21 cellular contexts compared by ENCODE assay signal in the genomic region with DNA sequence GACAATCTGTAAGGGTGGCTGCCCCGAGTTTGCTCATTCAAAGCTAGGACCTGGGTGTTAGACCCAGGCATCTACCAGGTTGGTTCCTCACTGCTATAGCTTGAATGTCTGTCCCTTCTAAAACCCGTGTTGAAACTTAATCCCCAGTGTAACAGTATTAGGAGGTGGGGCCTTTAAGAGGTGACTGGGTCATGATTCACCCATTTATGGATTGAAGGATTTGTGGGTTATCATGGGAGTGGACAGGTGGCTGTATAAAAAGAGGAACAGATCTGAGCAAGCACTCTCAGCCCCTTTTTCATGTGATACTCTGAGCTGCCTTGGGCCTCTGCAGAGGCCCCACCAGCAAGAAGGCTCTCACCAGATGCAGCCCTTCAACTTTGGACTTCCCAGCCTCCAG.
"Had no signal": no experiment of that assay in that cellular context is flagged by ENCODE, and none has a peak within 500 bp of the region (broad histone marks: within the 10 kb centered on the region; RNA-seq: fewer than 3 reads in every experiment).

No MANE protein-coding gene starts in this region.

- H3K36me3 ChIP-seq: neural progenitor cell, ovary, stomach had no signal

- H3K27ac ChIP-seq: body of pancreas, coronary artery, neural progenitor cell, ovary, stomach, testis had no signal

- H3K4me3 Mint-ChIP-seq: activated CD4-positive, alpha-beta memory T cell treated with anti-CD3 and anti-CD28 coated beads, Interleukin-2, amount 10 ng/mL, durations not matched to agents 7 days and 5 days; activated T-cell treated with anti-CD3 and anti-CD28 coated beads, Interleukin-2, amount 50 U/mL, for 4 hours; central memory CD8-positive, alpha-beta T cell; naive B cell; neural progenitor cell; T-helper 17 cell; WTC11 had no signal

- H2AFZ ChIP-seq: neural progenitor cell had no signal

- H3K36me3 Mint-ChIP-seq: activated naive CD4-positive, alpha-beta T cell treated with anti-CD3 and anti-CD28 coated beads, Interleukin-2, amount 50 U/mL, for 72 hours; naive B cell had no signal

- H3K9me3 Mint-ChIP-seq: activated CD4-positive, alpha-beta memory T cell treated with anti-CD3 and anti-CD28 coated beads, Interleukin-2, amount 10 ng/mL, durations not matched to agents 7 days and 5 days; activated naive CD4-positive, alpha-beta T cell treated with anti-CD3 and anti-CD28 coated beads, Interleukin-2, amount 50 U/mL, for 72 hours; activated T-cell treated with anti-CD3 and anti-CD28 coated beads, Interleukin-2, amount 50 U/mL, for 4 hours; central memory CD8-positive, alpha-beta T cell; naive B cell had no signal

- H3K4me2 ChIP-seq: neural progenitor cell had no signal

- H3K4me3 ChIP-seq: body of pancreas, coronary artery, lung, neural progenitor cell, ovary, stomach, testis had no signal

- H3K4me1 ChIP-seq: body of pancreas, neural progenitor cell, stomach, testis had no signal

- H3K9me3 ChIP-seq: body of pancreas, ovary, stomach, testis had no signal

- H3K27me3 ChIP-seq: body of pancreas, neural progenitor cell, ovary, stomach, testis had no signal

- H3K4me1 Mint-ChIP-seq: activated CD4-positive, alpha-beta memory T cell treated with anti-CD3 and anti-CD28 coated beads, Interleukin-2, amount 10 ng/mL, durations not matched to agents 7 days and 5 days; central memory CD8-positive, alpha-beta T cell; T-helper 17 cell; WTC11 had no signal

- ATAC-seq: activated naive CD4-positive, alpha-beta T cell treated with anti-CD3 and anti-CD28 coated beads, Interleukin-2, amount 50 U/mL, for 72 hours; activated T-cell treated with anti-CD3 and anti-CD28 coated beads, Interleukin-2, amount 50 U/mL, for 4 hours; body of pancreas; T-helper 17 cell had no signal

- DNase-seq: activated CD4-positive, alpha-beta memory T cell treated with anti-CD3 and anti-CD28 coated beads, Interleukin-2, amount 10 ng/mL, durations not matched to agents 7 days and 5 days; activated CD4-positive, alpha-beta T cell treated with anti-CD3 and anti-CD28 coated beads for 4 hours; activated gamma-delta T cell; activated T-cell treated with anti-CD3 and anti-CD28 coated beads, Interleukin-2, amount 50 U/mL, for 4 hours; amygdala; body of pancreas; left cardiac atrium; midbrain; naive B cell; ovary; stimulated activated CD4-positive, alpha-beta T cell treated with anti-CD3 and anti-CD28 coated beads, Interleukin-12 subunit alpha, Interleukin-12 subunit beta, amount 100 ng/mL, for 4 hours; stimulated activated CD4-positive, alpha-beta T cell treated with anti-CD3 and anti-CD28 coated beads, Interleukin-2, amount 100 ng/mL, for 24 hours; stomach; T-helper 17 cell; testis had no signal

- H3K9ac ChIP-seq: neural progenitor cell had no signal

- H3K27ac Mint-ChIP-seq: activated CD4-positive, alpha-beta memory T cell treated with anti-CD3 and anti-CD28 coated beads, Interleukin-2, amount 10 ng/mL, durations not matched to agents 7 days and 5 days; naive B cell; neural progenitor cell; T-helper 17 cell; WTC11 had no signal
